13 cellular contexts compared by ENCODE assay signal in the genomic region with DNA sequence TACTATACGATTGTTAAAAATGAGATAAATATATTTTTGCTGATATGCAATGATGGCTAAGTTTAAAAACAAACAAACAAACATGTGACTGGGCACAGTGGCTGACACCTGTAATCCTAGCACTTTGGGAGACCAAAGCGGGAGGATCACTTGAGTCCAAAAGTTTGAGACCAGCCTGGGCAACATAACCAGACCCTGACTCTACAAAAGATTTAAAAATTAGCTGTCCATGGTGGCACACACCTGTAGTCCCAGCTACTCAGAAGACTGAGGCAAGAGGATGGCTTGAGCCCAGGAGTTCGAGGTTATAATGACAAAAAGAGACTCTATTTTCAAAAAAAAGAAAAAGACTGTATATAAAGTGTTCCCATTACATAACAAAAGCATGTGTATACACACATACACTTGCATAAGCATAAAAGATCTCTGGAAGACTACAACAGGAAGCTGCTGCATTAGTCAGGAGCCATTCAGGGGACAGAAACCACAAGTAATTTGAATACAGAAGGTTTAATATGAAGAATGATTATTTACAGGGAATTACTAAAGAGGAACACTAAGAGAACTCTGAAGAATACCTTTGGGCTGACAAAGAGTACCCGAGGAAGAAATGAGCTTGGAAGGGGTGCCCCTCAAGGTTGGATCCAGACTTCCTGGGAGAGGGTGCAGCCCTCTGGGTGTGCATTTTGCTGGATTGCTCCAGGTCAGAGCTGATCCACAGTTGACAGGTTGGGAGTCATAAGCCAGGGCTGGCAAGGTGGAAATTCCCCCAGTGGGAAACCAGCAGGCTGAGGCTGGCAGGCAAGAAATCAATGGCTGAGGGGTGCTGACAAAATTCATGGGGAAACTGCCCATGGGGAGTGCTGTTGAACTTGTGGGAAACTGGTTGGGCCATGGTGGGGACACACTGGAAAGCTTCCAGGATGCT. TPM values are rescaled to one million over a fixed set of nuclear protein-coding genes. Genes with fewer than 3 reads are reported as not detected.
DNase-seq lines count a peak whose midpoint lies in the region; ATAC-seq and TF ChIP-seq lines count a peak whose summit lies in the region.
"Had no signal": no experiment of that assay in that cellular context is flagged by ENCODE, and none has a peak within 500 bp of the region (broad histone marks: within the 10 kb centered on the region; RNA-seq: fewer than 3 reads in every experiment).

No MANE protein-coding gene starts in this region.

- H3K27me3 Mint-ChIP-seq in activated CD8-positive, alpha-beta memory T cell treated with anti-CD3 and anti-CD28 coated beads, Interleukin-2, amount 10 ng/mL, durations not matched to agents 7 days and 5 days, result peaks cover 49% of the 10 kb centered on the region

- H3K36me3 Mint-ChIP-seq in activated CD8-positive, alpha-beta memory T cell treated with anti-CD3 and anti-CD28 coated beads, Interleukin-2, amount 10 ng/mL, durations not matched to agents 7 days and 5 days, result no peaks in the 10 kb centered on the region

- peaks cover 7% of the 10 kb centered on the region for H3K4me1 Mint-ChIP-seq in activated CD8-positive, alpha-beta memory T cell treated with anti-CD3 and anti-CD28 coated beads, Interleukin-2, amount 10 ng/mL, durations not matched to agents 7 days and 5 days

- TF ChIP-seq CTCF in astrocyte of the cerebellum (IDR thresholded peaks at IDR 0.05; ENCODE audit: low read depth, low read length, missing control alignments), result no peak
- no peak for TF ChIP-seq CTCF in omental fat pad (IDR thresholded peaks at IDR 0.05)

- H3K27ac Mint-ChIP-seq in activated CD8-positive, alpha-beta memory T cell treated with anti-CD3 and anti-CD28 coated beads, Interleukin-2, amount 10 ng/mL, durations not matched to agents 7 days and 5 days, result no peak overlapping the region

- DNase-seq in Caki2 (ENCODE audit: low read depth), result peak; percentile 49
- DNase-seq in Kasumi-1 (lab: John Stamatoyannopoulos, UW), result peak; percentile 69 to 80
- peak; percentile 79 for DNase-seq in astrocyte of the cerebellum (ENCODE audit: low read depth)
- peak; percentile 36 for DNase-seq in myocyte (ENCODE audit: low read depth)
- DNase-seq in activated CD8-positive, alpha-beta memory T cell treated with anti-CD3 and anti-CD28 coated beads, Interleukin-2, amount 10 ng/mL, durations not matched to agents 7 days and 5 days, result no peak
- no peak for DNase-seq in T1000 (lab: John Stamatoyannopoulos, UW)
- DNase-seq in omental fat pad (ENCODE audit: low spot score), result no peak
- no peak for DNase-seq in activated T-cell treated with anti-CD3 and anti-CD28 coated beads, Interleukin-2, amount 50 U/mL, for 48 hours
- DNase-seq: head of caudate nucleus, NCI-H1436 treated with DMSO at 0.1 percent for 48 hours had no signal

- H3K4me3 Mint-ChIP-seq in activated CD8-positive, alpha-beta memory T cell treated with anti-CD3 and anti-CD28 coated beads, Interleukin-2, amount 10 ng/mL, durations not matched to agents 7 days and 5 days, result no peak overlapping the region

- in situ Hi-C loops in Caki2 (cut with HindIII; ENCODE audit: low pct_unique_long_range_greater_than_20kb, low sequenced_read_pairs) (no loop called here), astrocyte of the cerebellum (cut with HindIII; ENCODE audit: low sequenced_read_pairs) (no loop called here)

- peaks cover 2% of the 10 kb centered on the region for H3K9me3 Mint-ChIP-seq in activated CD8-positive, alpha-beta memory T cell treated with anti-CD3 and anti-CD28 coated beads, Interleukin-2, amount 10 ng/mL, durations not matched to agents 7 days and 5 days (ENCODE audit: low read depth)

- CTCF ChIA-PET in activated CD8-positive, alpha-beta memory T cell treated with anti-CD3 and anti-CD28 coated beads, Interleukin-2, amount 10 ng/mL, durations not matched to agents 7 days and 5 days (lab: Charles Lee), result interaction anchor here (0.6 to 1.3 kb wide), 2 partner anchors 9 to 387 kb away, joined by 3 read pairs; partner anchors contain the start of gene TM4SF18

- H3K4me3 ChIP-seq in astrocyte of the cerebellum (ENCODE audit: low read depth, low read length), result no peak overlapping the region
- H3K4me3 ChIP-seq: cardiac muscle cell, vagina had no signal

- no peak for ATAC-seq in activated CD8-positive, alpha-beta memory T cell treated with anti-CD3 and anti-CD28 coated beads, Interleukin-2, amount 10 ng/mL, durations not matched to agents 7 days and 5 days
- no peak for ATAC-seq in omental fat pad (ENCODE audit: low FRiP score)

RNA-seq across cellular contexts. Expression of gene TM4SF18, which starts 9.2 kb away (rescaled TPM):
- total RNA-seq in Caki2 (2014; rRNA removed; shearing (Covaris generic); ENCODE audit: low replicate concordance), result 5.9 and 9.3 TPM in 2 replicates
- 0.19 TPM in 1 of 2 replicates, not detected in the other for total RNA-seq in myocyte
- polyA plus RNA-seq in myocyte (2012), result not detected
- total RNA-seq in activated CD8-positive, alpha-beta memory T cell treated with anti-CD3 and anti-CD28 coated beads, Interleukin-2, amount 10 ng/mL, durations not matched to agents 7 days and 5 days, result not detected
- total RNA-seq in omental fat pad, result 10 to 100 TPM; 11.3 to 81.5 (median 20.5) TPM
- polyA plus RNA-seq: cardiac muscle cell, neural cell had no signal

RNA-seq across cellular contexts. Expression of gene TM4SF1, which starts 34.8 kb away (rescaled TPM):
- total RNA-seq in Caki2 (2014; rRNA removed; shearing (Covaris generic); ENCODE audit: low replicate concordance), result 60.5 and 64.6 TPM in 2 replicates
- total RNA-seq in myocyte (39.1 and 68.9 TPM in 2 replicates), omental fat pad (1,000 to 10,000 TPM in 1 of 4 donors, 100 to 1,000 TPM in 3; 273 to 1,679 (median 590) TPM)
- polyA plus RNA-seq in myocyte (2012), result 43.0 TPM
- total RNA-seq in activated CD8-positive, alpha-beta memory T cell treated with anti-CD3 and anti-CD28 coated beads, Interleukin-2, amount 10 ng/mL, durations not matched to agents 7 days and 5 days, result not detected

Comparison
In these comparisons a context has a peak if more than half of its experiments do, and no peak if none do; other contexts are left out.
1. DNase-seq: peak in Caki2 (single experiment), Kasumi-1 (2 of 2), astrocyte of the cerebellum (single experiment) and myocyte (single experiment); none in activated CD8-positive, alpha-beta memory T cell treated with anti-CD3 and anti-CD28 coated beads, Interleukin-2, amount 10 ng/mL, durations not matched to agents 7 days and 5 days (single experiment), T1000 (single experiment), omental fat pad (single experiment) and activated T-cell treated with anti-CD3 and anti-CD28 coated beads, Interleukin-2, amount 50 U/mL, for 48 hours (0 of 2).
2. RNA of gene TM4SF1, which starts 34.8 kb away (total RNA-seq): 273 to 1,679 TPM in omental fat pad, 39.1 to 68.9 TPM in myocyte and 60.5 to 64.6 TPM in Caki2; not detected in activated CD8-positive, alpha-beta memory T cell treated with anti-CD3 and anti-CD28 coated beads, Interleukin-2, amount 10 ng/mL, durations not matched to agents 7 days and 5 days; every median in the first group is over 10 times any median in the second.